In the genomic region with DNA sequence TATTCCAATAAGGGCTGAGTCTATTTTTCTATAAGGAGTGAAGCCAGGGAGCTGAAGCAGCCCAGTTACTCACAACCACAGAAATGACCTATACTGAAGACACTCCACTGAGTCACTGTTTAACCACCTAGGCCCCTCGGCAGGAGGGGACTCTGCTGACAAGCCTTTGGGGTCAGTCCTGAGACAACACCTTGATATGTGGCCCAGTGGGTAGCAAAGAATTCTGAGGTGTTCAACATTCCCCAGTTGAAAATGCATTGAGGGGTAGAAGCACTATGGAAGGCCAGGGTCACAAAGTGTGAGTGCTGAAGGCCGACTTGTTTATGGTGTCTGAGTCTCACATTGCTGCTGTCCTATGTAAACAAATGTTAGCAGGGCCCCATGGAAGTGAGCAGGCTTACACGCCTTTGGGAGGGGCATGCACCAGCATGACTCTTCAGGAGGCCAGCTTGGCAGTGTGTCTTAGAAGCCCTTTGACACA, we compare ENCODE assay signal across 12 cellular contexts.
DNase-seq lines count a peak whose midpoint lies in the region; ATAC-seq and TF ChIP-seq lines count a peak whose summit lies in the region.
"Had no signal": no experiment of that assay in that cellular context is flagged by ENCODE, and none has a peak within 500 bp of the region (broad histone marks: within the 10 kb centered on the region; RNA-seq: fewer than 3 reads in every experiment).

No MANE protein-coding gene starts in this region.

- H3K36me3 ChIP-seq in RWPE2 (ENCODE audit: low read depth) (no peaks in the 10 kb centered on the region), hepatocyte (replicated peaks; ENCODE audit: insufficient read depth, low read depth) (no peaks in the 10 kb centered on the region), BE2C (no peaks in the 10 kb centered on the region)
- H3K36me3 ChIP-seq: thoracic aorta had no signal

- no peak for TF ChIP-seq CTCF in RWPE2 (IDR thresholded peaks at IDR 0.05; ENCODE audit: poor library complexity, severe bottlenecking)
- TF ChIP-seq CTCF in hepatocyte (IDR thresholded peaks at IDR 0.05; ENCODE audit: poor library complexity) = no peak
- TF ChIP-seq CTCF in BE2C (IDR thresholded peaks at IDR 0.05; ENCODE audit: low read depth, low read length) = no peak

- H2AFZ ChIP-seq in hepatocyte = peak overlapping the region; percentile 20

- no peaks in the 10 kb centered on the region for H3K27me3 ChIP-seq in RWPE2 (ENCODE audit: insufficient read depth, poor library complexity, severe bottlenecking)
- H3K27me3 ChIP-seq in hepatocyte = no peaks in the 10 kb centered on the region
- H3K27me3 ChIP-seq in BE2C = peaks cover 29% of the 10 kb centered on the region

- peaks cover 16% of the 10 kb centered on the region for H3K4me1 ChIP-seq in RWPE2 (ENCODE audit: insufficient read depth, poor library complexity, severe bottlenecking)
- H3K4me1 ChIP-seq in hepatocyte (ENCODE audit: insufficient read depth) = peaks cover 19% of the 10 kb centered on the region
- H3K4me1 ChIP-seq in BE2C = no peaks in the 10 kb centered on the region

- no peaks in the 10 kb centered on the region for H3K9me3 ChIP-seq in RWPE2 (ENCODE audit: severe bottlenecking)
- no peaks in the 10 kb centered on the region for H3K9me3 ChIP-seq in hepatocyte (ENCODE audit: low read depth)
- no peaks in the 10 kb centered on the region for H3K9me3 ChIP-seq in BE2C
- H3K9me3 ChIP-seq: thoracic aorta had no signal

- 14% methylated on average over 3 of the region's 3 CpGs for WGBS in hepatocyte (ENCODE audit: low lambda C conversion rate, missing lambda C conversion rate)

- peak overlapping the region; percentile 28 for H3K4me2 ChIP-seq in hepatocyte

- ATAC-seq in RWPE2 (ENCODE audit: low read depth) (peak; percentile 90), GM19463 (IDR thresholded peaks at IDR 0.05; ENCODE audit: unreplicated experiment) (no peak), GM19452 (IDR thresholded peaks at IDR 0.05; ENCODE audit: unreplicated experiment) (no peak)
- ATAC-seq: activated naive CD8-positive, alpha-beta T cell treated with anti-CD3 and anti-CD28 coated beads, Interleukin-2, amount 50 U/mL, for 24 hours; Right ventricle myocardium inferior had no signal

- H3K4me3 ChIP-seq in RWPE2 (ENCODE audit: severe bottlenecking) (no peak overlapping the region), hepatocyte (no peak overlapping the region), BE2C (ENCODE audit: low read depth, low read length) (no peak overlapping the region)
- H3K4me3 ChIP-seq: thoracic aorta had no signal

- H3K79me2 ChIP-seq in hepatocyte = no peaks in the 10 kb centered on the region

- DNase-seq in NCI-H748 (lab: John Stamatoyannopoulos, UW; ENCODE audit: unreplicated experiment) = peak; percentile 38
- no peak for DNase-seq in NCI-H748 treated with DMSO at 0.1 percent for 48 hours (lab: John Stamatoyannopoulos, UW)
- no peak for DNase-seq in RWPE2 (ENCODE audit: low spot score)
- DNase-seq in hepatocyte (ENCODE audit: low spot score) = peak; percentile 83
- DNase-seq in hippocampal formation (lab: John Stamatoyannopoulos, UW) = no peak
- DNase-seq in BE2C = no peak
- DNase-seq: activated naive CD8-positive, alpha-beta T cell treated with anti-CD3 and anti-CD28 coated beads, Interleukin-2, amount 50 U/mL, for 24 hours; stimulated activated CD4-positive, alpha-beta T cell treated with anti-CD3 and anti-CD28 coated beads, Interleukin-2, amount 100 ng/mL, for 48 hours had no signal

- no peaks in the 10 kb centered on the region for H4K20me1 ChIP-seq in hepatocyte (ENCODE audit: insufficient read depth, poor library complexity, severe bottlenecking)

- no peaks in the 10 kb centered on the region for H3K9me2 ChIP-seq in hepatocyte (replicated peaks; ENCODE audit: insufficient read depth)

- H3K27ac ChIP-seq in RWPE2 (ENCODE audit: poor library complexity, severe bottlenecking) (peak overlapping the region; percentile 21), hepatocyte (peak overlapping the region; percentile 88)
- H3K27ac ChIP-seq: thoracic aorta had no signal

Comparison
In these comparisons a context has a peak if more than half of its experiments do, and no peak if none do; other contexts are left out.
1. DNase-seq: peak in NCI-H748 (single experiment) and hepatocyte (single experiment); none in NCI-H748 treated with DMSO at 0.1 percent for 48 hours (single experiment), RWPE2 (single experiment), hippocampal formation (0 of 2) and BE2C (single experiment).